In the genomic region with DNA sequence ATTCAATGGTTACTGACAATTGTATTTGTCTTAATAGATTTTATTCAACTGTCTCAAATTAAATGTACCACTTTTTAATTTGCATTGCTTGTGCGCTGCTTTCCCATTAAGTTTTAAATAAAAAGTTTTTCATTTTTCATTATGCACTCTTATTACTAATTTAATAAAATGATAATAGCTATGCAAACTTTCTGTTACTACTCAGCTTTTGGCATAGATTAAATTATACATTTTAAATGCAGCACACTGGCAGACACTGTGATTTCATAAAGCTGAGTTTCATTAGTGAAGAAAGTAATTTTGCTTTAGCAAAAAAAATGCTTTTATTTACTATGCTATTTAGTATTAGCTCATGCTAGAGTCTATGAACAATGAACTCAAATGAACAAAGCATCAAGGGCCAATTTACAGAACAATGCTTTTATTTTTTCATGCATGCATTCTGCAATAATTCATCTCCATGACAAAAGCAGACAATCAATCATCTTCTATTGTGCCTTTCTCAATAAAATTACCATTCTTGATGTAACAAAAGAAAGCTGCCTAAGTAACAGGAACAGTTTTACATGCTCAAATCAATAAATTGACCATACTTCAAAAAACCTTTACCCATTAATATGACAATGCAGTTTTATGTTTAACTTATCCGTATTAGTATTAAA, we compare ENCODE assay signal across 23 cellular contexts.
DNase-seq lines count a peak whose midpoint lies in the region; ATAC-seq and TF ChIP-seq lines count a peak whose summit lies in the region.
"Had no signal": no experiment of that assay in that cellular context is flagged by ENCODE, and none has a peak within 500 bp of the region (broad histone marks: within the 10 kb centered on the region; RNA-seq: fewer than 3 reads in every experiment).

No MANE protein-coding gene starts in this region.

- no peaks in the 10 kb centered on the region for H3K27me3 Mint-ChIP-seq in endodermal cell (ENCODE audit: insufficient read depth)
- H3K27me3 Mint-ChIP-seq: CD4-positive, CD25-positive, alpha-beta regulatory T cell had no signal

- intact Hi-C loops in vagina (cut with DNase I), result no loop called here

- H3K4me3 Mint-ChIP-seq in endodermal cell, result no peak overlapping the region
- H3K4me3 Mint-ChIP-seq: CD4-positive, CD25-positive, alpha-beta regulatory T cell had no signal

- H3K36me3 ChIP-seq in HUES64 (ENCODE audit: insufficient read depth, low read length) (no peaks in the 10 kb centered on the region), endodermal cell (ENCODE audit: control insufficient read depth, insufficient read depth, low read length) (no peaks in the 10 kb centered on the region), vagina (no peaks in the 10 kb centered on the region)
- H3K36me3 ChIP-seq: SJSA1 had no signal

- H3K4me1 Mint-ChIP-seq in endodermal cell, result peaks cover 4% of the 10 kb centered on the region
- H3K4me1 Mint-ChIP-seq: CD4-positive, CD25-positive, alpha-beta regulatory T cell had no signal

- H3K4me1 ChIP-seq in HUES64 (ENCODE audit: insufficient read depth, low read length) (peaks cover 52% of the 10 kb centered on the region), endodermal cell (ENCODE audit: control insufficient read depth, insufficient read depth, low read length) (no peaks in the 10 kb centered on the region), vagina (no peaks in the 10 kb centered on the region)
- H3K4me1 ChIP-seq: Caco-2, SJSA1 had no signal

- H3K9ac ChIP-seq in HUES64 (ENCODE audit: low read depth, low read length) (no peak overlapping the region), endodermal cell (ENCODE audit: extremely low read depth, low read length, poor library complexity, severe bottlenecking) (no peak overlapping the region)
- H3K9ac ChIP-seq: GM23248, KMS-11 had no signal

- no peak for TF ChIP-seq CTCF in endodermal cell (conservative IDR thresholded peaks at IDR 0.05)
- no peak for TF ChIP-seq CTCF in vagina (IDR thresholded peaks at IDR 0.05)

- H3K36me3 Mint-ChIP-seq in endodermal cell (ENCODE audit: low read depth), result no peaks in the 10 kb centered on the region
- H3K36me3 Mint-ChIP-seq: CD4-positive, CD25-positive, alpha-beta regulatory T cell had no signal

- H3K9me3 ChIP-seq in HUES64 (ENCODE audit: insufficient read depth, low read depth, low read length), result no peaks in the 10 kb centered on the region
- H3K9me3 ChIP-seq in endodermal cell (ENCODE audit: control insufficient read depth, low read length), result no peaks in the 10 kb centered on the region
- H3K9me3 ChIP-seq in vagina, result no peaks in the 10 kb centered on the region
- H3K9me3 ChIP-seq: Caco-2, SJSA1 had no signal

- TF ChIP-seq POLR2A in vagina (IDR thresholded peaks at IDR 0.05), result no peak

- peak; percentile 82 for DNase-seq in COR-L47 (lab: John Stamatoyannopoulos, UW)
- peak; percentile 71 for DNase-seq in NCI-H748 treated with DMSO at 0.1 percent for 48 hours (lab: John Stamatoyannopoulos, UW)
- DNase-seq in endodermal cell, result no peak
- no peak for DNase-seq in NOMO-1 (lab: John Stamatoyannopoulos, UW; ENCODE audit: unreplicated experiment in 2 of 2)
- no peak for DNase-seq in SKM-1 treated with dmso at 0.1 percent for 144 hours (lab: John Stamatoyannopoulos, UW; ENCODE audit: unreplicated experiment)
- no peak for DNase-seq in stimulated activated naive CD8-positive, alpha-beta T cell treated with anti-CD3 and anti-CD28 coated beads, Interleukin-15, Interleukin-2, amounts not matched to agents 100 U/mL and 50 U/mL, for 24 hours
- no peak for DNase-seq in vagina (ENCODE audit: extremely low spot score in 2 of 2)
- DNase-seq: Caco-2; CD4-positive, CD25-positive, alpha-beta regulatory T cell; DMS 273 treated with DMSO at 0.1 percent for 48 hours; DND-41; GM23248; HCEC 1CT; IMR-90; NCI-H1092 treated with DMSO at 0.1 percent for 48 hours; NCI-H187 treated with DMSO at 0.1 percent for 48 hours; NCI-H2107; NCI-H226; NCI-H524 treated with DMSO at 0.1 percent for 48 hours; T-helper 2 cell had no signal

- H3K27me3 ChIP-seq in HUES64 (ENCODE audit: insufficient read depth, low read length) (no peaks in the 10 kb centered on the region), endodermal cell (ENCODE audit: control insufficient read depth, insufficient read depth, low read length, poor library complexity, severe bottlenecking) (no peaks in the 10 kb centered on the region), vagina (no peaks in the 10 kb centered on the region)
- H3K27me3 ChIP-seq: SJSA1 had no signal

- no peak overlapping the region for H3K27ac Mint-ChIP-seq in endodermal cell
- H3K27ac Mint-ChIP-seq: CD4-positive, CD25-positive, alpha-beta regulatory T cell had no signal

- H3K27ac ChIP-seq in HUES64 (ENCODE audit: low read depth, low read length), result peak overlapping the region; percentile 48; the same call in 1 of the 2 replicates
- H3K27ac ChIP-seq in endodermal cell (ENCODE audit: low read depth, low read length), result peak overlapping the region; percentile 76
- no peak overlapping the region for H3K27ac ChIP-seq in vagina
- H3K27ac ChIP-seq: GM23248, KMS-11, SJSA1 had no signal

- H3K4me3 ChIP-seq in HUES64 (ENCODE audit: low read length), result no peak overlapping the region
- no peak overlapping the region for H3K4me3 ChIP-seq in endodermal cell (ENCODE audit: low read length)
- no peak overlapping the region for H3K4me3 ChIP-seq in vagina
- H3K4me3 ChIP-seq: GM23248, SJSA1 had no signal

- no peak for ATAC-seq in stimulated activated naive CD8-positive, alpha-beta T cell treated with anti-CD3 and anti-CD28 coated beads, Interleukin-15, Interleukin-2, amounts not matched to agents 100 U/mL and 50 U/mL, for 24 hours

- no CpG with 5 or more reads among the region's 2 CpGs for WGBS in HUES64
- WGBS in endodermal cell (ENCODE audit: insufficient coverage in 1 of 2, insufficient read length in 1 of 2), 2 experiments, result 100% methylated on average over 1 of the region's 2 CpGs; no CpG with 5 or more reads in 1 of the 2 experiments

- H3K9me3 Mint-ChIP-seq in endodermal cell, result no peaks in the 10 kb centered on the region

Comparison
In these comparisons a context has a peak if more than half of its experiments do, and no peak if none do; other contexts are left out.
1. DNase-seq: peak in COR-L47 (single experiment) and NCI-H748 treated with DMSO at 0.1 percent for 48 hours (single experiment); none in endodermal cell (single experiment), NOMO-1 (0 of 2), SKM-1 treated with dmso at 0.1 percent for 144 hours (single experiment), stimulated activated naive CD8-positive, alpha-beta T cell treated with anti-CD3 and anti-CD28 coated beads, Interleukin-15, Interleukin-2, amounts not matched to agents 100 U/mL and 50 U/mL, for 24 hours (single experiment) and vagina (0 of 2).